Comparison of ENCODE assay signal across 17 cellular contexts in genomic region chr18:11064106-11064505, GRCh38.
DNase-seq lines count a peak whose midpoint lies in the region; ATAC-seq and TF ChIP-seq lines count a peak whose summit lies in the region.
"Had no signal": no experiment of that assay in that cellular context is flagged by ENCODE, and none has a peak within 500 bp of the region (broad histone marks: within the 10 kb centered on the region; RNA-seq: fewer than 3 reads in every experiment).

No MANE protein-coding gene starts in this region.

- H3K4me1 ChIP-seq in SJCRH30 (no peaks in the 10 kb centered on the region), mesenchymal stem cell (ENCODE audit: control insufficient read depth, insufficient read depth, low read depth, low read length) (no peaks in the 10 kb centered on the region)
- H3K4me1 ChIP-seq: BLaER1 treated with 17β-estradiol and CSF1 and Interleukin-3, amounts not matched to agents 10 nM and 100 nM had no signal

- no peak overlapping the region for H3K27ac Mint-ChIP-seq in activated naive CD4-positive, alpha-beta T cell treated with anti-CD3 and anti-CD28 coated beads, Interleukin-2, amount 50 U/mL, for 72 hours
- H3K27ac Mint-ChIP-seq: B cell; CD8-positive, alpha-beta T cell; H9 had no signal

- no peaks in the 10 kb centered on the region for H3K79me1 ChIP-seq in mesenchymal stem cell (replicated peaks; ENCODE audit: low read length, poor library complexity, severe bottlenecking)

- WGBS in mesenchymal stem cell, result no CpG with 5 or more reads among the region's 2 CpGs

- no peaks in the 10 kb centered on the region for H3K36me3 Mint-ChIP-seq in activated naive CD4-positive, alpha-beta T cell treated with anti-CD3 and anti-CD28 coated beads, Interleukin-2, amount 50 U/mL, for 72 hours
- H3K36me3 Mint-ChIP-seq: CD8-positive, alpha-beta T cell had no signal

- H3K9me3 ChIP-seq in SJCRH30 (replicated peaks), result no peaks in the 10 kb centered on the region
- peaks cover 20% of the 10 kb centered on the region for H3K9me3 ChIP-seq in mesenchymal stem cell (ENCODE audit: control insufficient read depth, low read length)
- H3K9me3 ChIP-seq in MG63, result peaks cover 14% of the 10 kb centered on the region

- no peak overlapping the region for H3K9ac ChIP-seq in mesenchymal stem cell (ENCODE audit: low read length)
- H3K9ac ChIP-seq: BLaER1 treated with 17β-estradiol and CSF1 and Interleukin-3, amounts not matched to agents 10 nM and 100 nM had no signal

- H4K91ac ChIP-seq in mesenchymal stem cell (ENCODE audit: low read length), result no peak overlapping the region

- no peak overlapping the region for H2BK15ac ChIP-seq in mesenchymal stem cell (ENCODE audit: low read depth, poor library complexity, severe bottlenecking)

- no peak overlapping the region for H3K14ac ChIP-seq in mesenchymal stem cell (ENCODE audit: low read length in 2 of 2)

- no peak overlapping the region for H2AFZ ChIP-seq in mesenchymal stem cell (ENCODE audit: low read depth, low read length)

- no peak overlapping the region for H2AK5ac ChIP-seq in mesenchymal stem cell (ENCODE audit: low read length, severe bottlenecking)

- no peak overlapping the region for H3K18ac ChIP-seq in mesenchymal stem cell (ENCODE audit: low read depth in 1 of 2, low read length in 2 of 2)

- H3K4me3 ChIP-seq in SJCRH30 (no peak overlapping the region), choroid plexus epithelial cell (ENCODE audit: low read depth, low read length) (no peak overlapping the region), mesenchymal stem cell (ENCODE audit: insufficient read depth in 1 of 2, low read depth in 1 of 2, low read length in 2 of 2) (no peak overlapping the region), MG63 (no peak overlapping the region)
- H3K4me3 ChIP-seq: BLaER1 treated with 17β-estradiol and CSF1 and Interleukin-3, amounts not matched to agents 10 nM and 100 nM had no signal

- H2BK120ac ChIP-seq in mesenchymal stem cell (ENCODE audit: low read depth, low read length), result no peak overlapping the region

- H3K23ac ChIP-seq in mesenchymal stem cell (ENCODE audit: low read length in 2 of 2), result no peak overlapping the region

- H3K36me3 ChIP-seq in SJCRH30, result no peaks in the 10 kb centered on the region
- H3K36me3 ChIP-seq in mesenchymal stem cell (ENCODE audit: control insufficient read depth in 1 of 2, insufficient read depth in 2 of 2, low read depth in 1 of 2, low read length in 2 of 2), result no peaks in the 10 kb centered on the region
- H3K36me3 ChIP-seq in MG63, result peaks cover 36% of the 10 kb centered on the region
- H3K36me3 ChIP-seq: BLaER1 treated with 17β-estradiol and CSF1 and Interleukin-3, amounts not matched to agents 10 nM and 100 nM had no signal

- peaks cover 0 to 7% of the 10 kb centered on the region in 2 donors for H3K9me3 Mint-ChIP-seq in activated naive CD4-positive, alpha-beta T cell treated with anti-CD3 and anti-CD28 coated beads, Interleukin-2, amount 50 U/mL, for 72 hours

- no peak overlapping the region for H3K4me2 ChIP-seq in mesenchymal stem cell (ENCODE audit: low read length, poor library complexity, severe bottlenecking)
- H3K4me2 ChIP-seq: BLaER1 treated with 17β-estradiol and CSF1 and Interleukin-3, amounts not matched to agents 10 nM and 100 nM had no signal

- TF ChIP-seq CTCF in choroid plexus epithelial cell (conservative IDR thresholded peaks at IDR 0.05; ENCODE audit: low read depth, low read length), result no peak

- no peak overlapping the region for H2BK12ac ChIP-seq in mesenchymal stem cell (ENCODE audit: low read length in 2 of 2)

- peak; percentile 3 for DNase-seq in ELR (ENCODE audit: low read depth)
- DNase-seq in SJCRH30, result peak in 1 of 2 experiments; percentile 35
- peak; percentile 27 for DNase-seq in choroid plexus epithelial cell (ENCODE audit: low read depth)
- DNase-seq in mesenchymal stem cell, result peak; percentile 60
- DNase-seq in GDM1 (lab: John Stamatoyannopoulos, UW), result no peak
- no peak for DNase-seq in MG63
- DNase-seq in epidermal melanocyte (ENCODE audit: insufficient read length, low spot score), result no peak
- no peak for DNase-seq in activated naive CD4-positive, alpha-beta T cell treated with anti-CD3 and anti-CD28 coated beads, Interleukin-2, amount 50 U/mL, for 72 hours (ENCODE audit: low spot score in 2 of 2)
- DNase-seq: 8988T; Calu3; CD8-positive, alpha-beta T cell; DND-41; GF-D8; H9 had no signal

- no peaks in the 10 kb centered on the region for H3K27me3 ChIP-seq in SJCRH30
- no peaks in the 10 kb centered on the region for H3K27me3 ChIP-seq in mesenchymal stem cell (ENCODE audit: control insufficient read depth in 1 of 2, insufficient read depth in 1 of 2, low read length in 2 of 2)
- H3K27me3 ChIP-seq in MG63, result no peaks in the 10 kb centered on the region
- H3K27me3 ChIP-seq: BLaER1 treated with 17β-estradiol and CSF1 and Interleukin-3, amounts not matched to agents 10 nM and 100 nM had no signal

- H3K27ac ChIP-seq in SJCRH30 (peak overlapping the region; percentile 14; the same call in 1 of the 2 replicates), mesenchymal stem cell (ENCODE audit: low read length, poor library complexity, severe bottlenecking) (no peak overlapping the region)
- H3K27ac ChIP-seq: BLaER1 treated with 17β-estradiol and CSF1 and Interleukin-3, amounts not matched to agents 10 nM and 100 nM had no signal

- no peak for ATAC-seq in activated naive CD4-positive, alpha-beta T cell treated with anti-CD3 and anti-CD28 coated beads, Interleukin-2, amount 50 U/mL, for 72 hours
- ATAC-seq: CD8-positive, alpha-beta T cell; HepG2 had no signal

- no peak overlapping the region for H2BK5ac ChIP-seq in mesenchymal stem cell (ENCODE audit: low read depth, low read length, poor library complexity, severe bottlenecking)

- no peak overlapping the region for H3K4ac ChIP-seq in mesenchymal stem cell (ENCODE audit: low read depth in 1 of 2, low read length in 2 of 2)

- H4K8ac ChIP-seq in mesenchymal stem cell (ENCODE audit: low read length), result no peak overlapping the region

Comparison
In these comparisons a context has a peak if more than half of its experiments do, and no peak if none do; other contexts are left out.
1. DNase-seq: peak in ELR (single experiment), choroid plexus epithelial cell (single experiment) and mesenchymal stem cell (single experiment); none in GDM1 (single experiment), MG63 (single experiment), epidermal melanocyte (single experiment) and activated naive CD4-positive, alpha-beta T cell treated with anti-CD3 and anti-CD28 coated beads, Interleukin-2, amount 50 U/mL, for 72 hours (0 of 2).